17 cellular contexts compared by ENCODE assay signal in genomic region chr19:50167314-50167721, GRCh38. TPM values are rescaled to one million over a fixed set of nuclear protein-coding genes. Genes with fewer than 3 reads are reported as not detected.
DNase-seq lines count a peak whose midpoint lies in the region; ATAC-seq, FAIRE-seq and TF ChIP-seq lines count a peak whose summit lies in the region.
"Had no signal": no experiment of that assay in that cellular context is flagged by ENCODE, and none has a peak within 500 bp of the region (broad histone marks: within the 10 kb centered on the region; RNA-seq: fewer than 3 reads in every experiment).

No MANE protein-coding gene starts in this region.

- H3K9me3 ChIP-seq in small intestine (ENCODE audit: control insufficient read depth, low read depth) (no peaks in the 10 kb centered on the region), trophoblast cell (ENCODE audit: insufficient read depth, low read depth, low read length) (peaks cover 7% of the 10 kb centered on the region)
- H3K9me3 ChIP-seq: right atrium auricular region had no signal

- H2AFZ ChIP-seq in GM23338 (peak overlapping the region; percentile 59; the same call in 1 of the 2 replicates), trophoblast cell (ENCODE audit: insufficient read depth, low read length, poor library complexity) (no peak overlapping the region)

- H3K4ac ChIP-seq in trophoblast cell (ENCODE audit: low read depth, low read length): no peak overlapping the region

- no peaks in the 10 kb centered on the region for H4K20me1 ChIP-seq in GM23338 (replicated peaks; ENCODE audit: insufficient read depth)

- H3K79me2 ChIP-seq in GM23338 (replicated peaks; ENCODE audit: insufficient read depth) (no peaks in the 10 kb centered on the region), trophoblast cell (ENCODE audit: control insufficient read depth, insufficient read depth, low read length, poor library complexity) (no peaks in the 10 kb centered on the region)

- no peaks in the 10 kb centered on the region for H3K79me1 ChIP-seq in trophoblast cell (ENCODE audit: low read length)

- peaks cover 31% of the 10 kb centered on the region for H3K36me3 Mint-ChIP-seq in GM23338 (ENCODE audit: low read depth)
- no peaks in the 10 kb centered on the region for H3K36me3 Mint-ChIP-seq in glutamatergic neuron (ENCODE audit: unreplicated experiment)
- H3K36me3 Mint-ChIP-seq: activated naive CD4-positive, alpha-beta T cell treated with anti-CD3 and anti-CD28 coated beads, Interleukin-2, amount 10 ng/mL, durations not matched to agents 7 days and 5 days had no signal

- H3K4me1 Mint-ChIP-seq in GM23338 (no peaks in the 10 kb centered on the region), glutamatergic neuron (ENCODE audit: low read depth, unreplicated experiment) (no peaks in the 10 kb centered on the region)
- H3K4me1 Mint-ChIP-seq: activated naive CD4-positive, alpha-beta T cell treated with anti-CD3 and anti-CD28 coated beads, Interleukin-2, amount 10 ng/mL, durations not matched to agents 7 days and 5 days had no signal

- ATAC-seq in GM23338 (no peak), HG02759 (IDR thresholded peaks at IDR 0.05; ENCODE audit: unreplicated experiment) (no peak)
- ATAC-seq in stimulated activated naive CD8-positive, alpha-beta T cell treated with anti-CD3 and anti-CD28 coated beads, Interleukin-15, Interleukin-2, amounts not matched to agents 100 U/mL and 50 U/mL, for 24 hours: no peak
- ATAC-seq: foreskin keratinocyte had no signal

- no peak overlapping the region for H3K4me2 ChIP-seq in GM23338
- no peak overlapping the region for H3K4me2 ChIP-seq in trophoblast cell (ENCODE audit: low read length)
- H3K4me2 ChIP-seq: KMS-11 had no signal

- H4K8ac ChIP-seq in trophoblast cell (ENCODE audit: low read depth, low read length): no peak overlapping the region

- H3K9me3 Mint-ChIP-seq in GM23338 (peaks cover 97% of the 10 kb centered on the region), glutamatergic neuron (ENCODE audit: unreplicated experiment) (peaks cover 3% of the 10 kb centered on the region)
- H3K9me3 Mint-ChIP-seq: activated naive CD4-positive, alpha-beta T cell treated with anti-CD3 and anti-CD28 coated beads, Interleukin-2, amount 10 ng/mL, durations not matched to agents 7 days and 5 days; CD4-positive, alpha-beta T cell had no signal

- 17 to 43% (median 17%) methylated on average over 12 of the region's 12 CpGs for WGBS in small intestine, 3 donors
- WGBS in trophoblast cell (ENCODE audit: extremely low coverage, insufficient coverage, insufficient read length): no CpG with 5 or more reads among the region's 12 CpGs

- H3K4me3 Mint-ChIP-seq in GM23338: no peak overlapping the region
- no peak overlapping the region for H3K4me3 Mint-ChIP-seq in glutamatergic neuron (ENCODE audit: unreplicated experiment)
- H3K4me3 Mint-ChIP-seq: activated naive CD4-positive, alpha-beta T cell treated with anti-CD3 and anti-CD28 coated beads, Interleukin-2, amount 10 ng/mL, durations not matched to agents 7 days and 5 days; CD4-positive, alpha-beta T cell had no signal

- H3K4me3 ChIP-seq in GM23338: no peak overlapping the region
- H3K4me3 ChIP-seq in small intestine (ENCODE audit: low read depth in 1 of 2, low read length in 2 of 2): no peak overlapping the region
- no peak overlapping the region for H3K4me3 ChIP-seq in trophoblast cell (ENCODE audit: low read depth, low read length)
- H3K4me3 ChIP-seq: breast epithelium, right atrium auricular region had no signal

- H3K9me2 ChIP-seq in GM23338 (ENCODE audit: insufficient read depth): no peaks in the 10 kb centered on the region

- DNase-seq in GM23338 (ENCODE audit: low spot score) (peak; percentile 12), NCI-H2171 (lab: John Stamatoyannopoulos, UW) (peak; percentile 61), glutamatergic neuron (peak; percentile 26), small intestine (peak; percentile 71), trophoblast cell (no peak), NCI-H1930 (lab: John Stamatoyannopoulos, UW) (no peak)
- no peak for DNase-seq in stimulated activated naive CD8-positive, alpha-beta T cell treated with anti-CD3 and anti-CD28 coated beads, Interleukin-15, Interleukin-2, amounts not matched to agents 100 U/mL and 50 U/mL, for 24 hours
- DNase-seq: activated naive CD4-positive, alpha-beta T cell treated with anti-CD3 and anti-CD28 coated beads, Interleukin-2, amount 10 ng/mL, durations not matched to agents 7 days and 5 days; CD4-positive, alpha-beta T cell; foreskin keratinocyte; NCI-H1694 treated with DMSO at 0.1 percent for 48 hours; stimulated activated CD4-positive, alpha-beta T cell treated with anti-CD3 and anti-CD28 coated beads, Interleukin-4, amount 100 ng/mL, for 24 hours; WERI-Rb-1 had no signal

- no peak overlapping the region for H3K14ac ChIP-seq in trophoblast cell (ENCODE audit: low read length)

- H3K18ac ChIP-seq in trophoblast cell (ENCODE audit: low read length): no peak overlapping the region

- no peak overlapping the region for H4K91ac ChIP-seq in trophoblast cell (ENCODE audit: low read depth, low read length)

- H2BK12ac ChIP-seq in trophoblast cell (ENCODE audit: low read length): no peak overlapping the region

- FAIRE-seq in small intestine (lab: Jason Lieb, UNC): no peak

- H3K27ac Mint-ChIP-seq in GM23338: no peak overlapping the region
- H3K27ac Mint-ChIP-seq in glutamatergic neuron (ENCODE audit: unreplicated experiment): no peak overlapping the region
- H3K27ac Mint-ChIP-seq: activated naive CD4-positive, alpha-beta T cell treated with anti-CD3 and anti-CD28 coated beads, Interleukin-2, amount 10 ng/mL, durations not matched to agents 7 days and 5 days; CD4-positive, alpha-beta T cell had no signal

- H2BK120ac ChIP-seq in trophoblast cell (ENCODE audit: insufficient read depth, low read length, poor library complexity): no peak overlapping the region

- no peak overlapping the region for H2BK5ac ChIP-seq in trophoblast cell (ENCODE audit: low read depth, low read length, poor library complexity)

- no peak overlapping the region for H3K23ac ChIP-seq in trophoblast cell (ENCODE audit: low read length)

- H3K27me3 ChIP-seq in GM23338 (ENCODE audit: insufficient read depth) (no peaks in the 10 kb centered on the region), small intestine (ENCODE audit: control insufficient read depth in 2 of 2, insufficient read depth in 2 of 2, low read length in 2 of 2) (no peaks in the 10 kb centered on the region), trophoblast cell (ENCODE audit: insufficient read depth, low read length) (no peaks in the 10 kb centered on the region)
- H3K27me3 ChIP-seq: foreskin keratinocyte, right atrium auricular region had no signal

- H3K4me1 ChIP-seq in GM23338 (ENCODE audit: insufficient read depth): no peaks in the 10 kb centered on the region; the same call in 1 of the 2 replicates
- peaks cover 0 to 6% of the 10 kb centered on the region in 2 donors for H3K4me1 ChIP-seq in small intestine (ENCODE audit: control insufficient read depth in 2 of 2, insufficient read depth in 1 of 2, low read depth in 1 of 2, low read length in 1 of 2)
- H3K4me1 ChIP-seq in trophoblast cell (ENCODE audit: control insufficient read depth in 1 of 2, insufficient read depth in 2 of 2, low read length in 2 of 2): peaks cover 2 to 5% of the 10 kb centered on the region in 2 experiments
- H3K4me1 ChIP-seq: breast epithelium, foreskin keratinocyte, right atrium auricular region had no signal

- H3K27me3 Mint-ChIP-seq in GM23338 (ENCODE audit: insufficient read depth, low read depth, poor library complexity) (peaks cover 10% of the 10 kb centered on the region), glutamatergic neuron (ENCODE audit: unreplicated experiment) (peaks cover 9% of the 10 kb centered on the region)

- no peak overlapping the region for H4K12ac ChIP-seq in trophoblast cell (ENCODE audit: low read depth, low read length)

- H3K36me3 ChIP-seq in GM23338 (ENCODE audit: insufficient read depth): no peaks in the 10 kb centered on the region
- H3K36me3 ChIP-seq in small intestine (ENCODE audit: control insufficient read depth in 2 of 2, insufficient read depth in 2 of 2, low read length in 2 of 2): no peaks in the 10 kb centered on the region
- no peaks in the 10 kb centered on the region for H3K36me3 ChIP-seq in trophoblast cell (ENCODE audit: control insufficient read depth in 1 of 2, insufficient read depth in 2 of 2, low read length in 2 of 2)
- H3K36me3 ChIP-seq: breast epithelium, right atrium auricular region, WERI-Rb-1 had no signal

- TF ChIP-seq CTCF in GM23338 (conservative IDR thresholded peaks at IDR 0.05; ENCODE audit: low read depth in 2 of 2) (no peak), glutamatergic neuron (IDR thresholded peaks at IDR 0.05; ENCODE audit: partially characterized antibody, unreplicated experiment) (no peak)

- H2AK5ac ChIP-seq in trophoblast cell (ENCODE audit: low read length): no peak overlapping the region

- no peak overlapping the region for H3K9ac ChIP-seq in trophoblast cell (ENCODE audit: low read length)
- H3K9ac ChIP-seq: KMS-11 had no signal

- no peak overlapping the region for H3K27ac ChIP-seq in GM23338 (ENCODE audit: low read depth)
- H3K27ac ChIP-seq in small intestine (ENCODE audit: low read depth in 1 of 2, low read length in 1 of 2): no peak overlapping the region
- H3K27ac ChIP-seq in trophoblast cell (ENCODE audit: low read depth, low read length): no peak overlapping the region
- H3K27ac ChIP-seq: breast epithelium, foreskin keratinocyte, KMS-11, right atrium auricular region, WERI-Rb-1 had no signal

- H3F3A ChIP-seq in GM23338 (replicated peaks; ENCODE audit: low read depth): no peaks in the 10 kb centered on the region

TF ChIP-seq in GM23338, 12 proteins besides CTCF, POLR2A, EP300 and RAD21 (continues in another document):
- TF ChIP-seq, protein P1, sequence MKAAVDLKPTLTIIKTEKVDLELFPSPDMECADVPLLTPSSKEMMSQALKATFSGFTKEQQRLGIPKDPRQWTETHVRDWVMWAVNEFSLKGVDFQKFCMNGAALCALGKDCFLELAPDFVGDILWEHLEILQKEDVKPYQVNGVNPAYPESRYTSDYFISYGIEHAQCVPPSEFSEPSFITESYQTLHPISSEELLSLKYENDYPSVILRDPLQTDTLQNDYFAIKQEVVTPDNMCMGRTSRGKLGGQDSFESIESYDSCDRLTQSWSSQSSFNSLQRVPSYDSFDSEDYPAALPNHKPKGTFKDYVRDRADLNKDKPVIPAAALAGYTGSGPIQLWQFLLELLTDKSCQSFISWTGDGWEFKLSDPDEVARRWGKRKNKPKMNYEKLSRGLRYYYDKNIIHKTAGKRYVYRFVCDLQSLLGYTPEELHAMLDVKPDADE (IDR thresholded peaks at IDR 0.05): no peak

RNA-seq across cellular contexts. Expression of gene IZUMO2, which starts 4.2 kb away (rescaled TPM):
- total RNA-seq in GM23338 (2014; rRNA removed; shearing (Covaris generic)): 3.1 TPM in 1 of 2 replicates, not detected in the other
- polyA plus RNA-seq in GM23338 (2016; fragmentation: Nextera tagmentation; extraction: Ambion mirVana) (5.0 and 6.2 TPM in 2 replicates), small intestine (under 1 TPM in 1 of 3 donors, not detected in 2; 0.09 TPM)
- not detected for total RNA-seq in glutamatergic neuron (ENCODE audit: unreplicated experiment)
- polyA plus RNA-seq in trophoblast cell (2013): not detected in 2 replicates
- total RNA-seq: breast epithelium; CD4-positive, alpha-beta T cell; foreskin keratinocyte; right atrium auricular region had no signal
- polyA plus RNA-seq: foreskin keratinocyte had no signal

RNA-seq across cellular contexts. Expression of gene MYH14, which starts 36.1 kb away (rescaled TPM):
- 25.5 and 27.3 TPM in 2 replicates for total RNA-seq in GM23338 (2014; rRNA removed; shearing (Covaris generic))
- 27.5 and 29.1 TPM in 2 replicates for polyA plus RNA-seq in GM23338 (2016; fragmentation: Nextera tagmentation; extraction: Ambion mirVana)
- 0.59 TPM for total RNA-seq in glutamatergic neuron (ENCODE audit: unreplicated experiment)
- polyA plus RNA-seq in small intestine: 100 to 1,000 TPM; 202 to 392 (median 216) TPM
- 16.6 and 17.7 TPM in 2 replicates for polyA plus RNA-seq in trophoblast cell (2013)
- total RNA-seq: CD4-positive, alpha-beta T cell had no signal

Comparison
In these comparisons a context has a peak if more than half of its experiments do, and no peak if none do; other contexts are left out.
1. DNase-seq: peak in GM23338 (single experiment), NCI-H2171 (single experiment), glutamatergic neuron (single experiment) and small intestine (single experiment); none in trophoblast cell (0 of 2), NCI-H1930 (0 of 2) and stimulated activated naive CD8-positive, alpha-beta T cell treated with anti-CD3 and anti-CD28 coated beads, Interleukin-15, Interleukin-2, amounts not matched to agents 100 U/mL and 50 U/mL, for 24 hours (single experiment).
2. RNA of gene MYH14, which starts 36.1 kb away (total RNA-seq): 25.5 to 27.3 TPM in GM23338; 0.59 TPM in glutamatergic neuron (single experiment); every median in the first group is over 10 times any median in the second.